10 cellular contexts compared by ENCODE assay signal in the genomic region with DNA sequence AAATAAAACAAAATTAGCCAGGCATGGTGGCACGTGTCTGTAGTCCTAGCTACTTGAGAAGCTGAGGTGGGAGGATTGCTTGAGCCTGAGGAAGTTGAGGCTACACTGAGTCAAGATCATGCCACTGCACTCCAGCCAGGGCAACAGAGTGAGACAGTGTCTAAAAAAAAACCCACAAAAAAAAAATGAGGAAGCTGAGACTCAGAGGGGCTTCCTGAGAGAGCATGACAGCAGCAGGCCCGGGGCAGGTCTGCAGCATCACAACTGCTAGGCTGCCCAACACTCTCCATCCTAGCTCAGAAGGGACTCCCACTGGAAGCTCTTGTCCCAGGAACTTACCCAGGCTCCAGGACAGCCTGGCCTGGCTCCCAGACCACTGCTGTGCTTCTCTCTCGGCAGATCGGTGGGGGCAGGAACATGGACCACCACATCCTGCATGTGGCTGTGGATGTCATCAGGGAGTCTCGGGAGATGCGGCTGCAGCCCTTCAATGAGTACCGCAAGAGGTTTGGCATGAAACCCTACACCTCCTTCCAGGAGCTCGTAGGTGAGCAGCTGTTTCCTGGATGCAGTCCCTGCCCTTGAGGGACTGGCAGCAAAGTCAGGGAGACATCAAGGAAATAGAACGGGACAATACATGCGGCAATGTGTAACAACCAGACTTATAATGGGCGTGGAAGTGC. TPM values are rescaled to one million over a fixed set of nuclear protein-coding genes. Genes with fewer than 3 reads are reported as not detected.
DNase-seq lines count a peak whose midpoint lies in the region; ATAC-seq and TF ChIP-seq lines count a peak whose summit lies in the region.
"Had no signal": no experiment of that assay in that cellular context is flagged by ENCODE, and none has a peak within 500 bp of the region (broad histone marks: within the 10 kb centered on the region; RNA-seq: fewer than 3 reads in every experiment).

No MANE protein-coding gene starts in this region.

- H3K79me2 ChIP-seq in OCI-LY3 (ENCODE audit: low read length): no peaks in the 10 kb centered on the region; the same call in 1 of the 2 replicates
- H3K79me2 ChIP-seq: parathyroid adenoma had no signal

- H3K27me3 ChIP-seq in OCI-LY3 (ENCODE audit: low read depth, low read length) (no peaks in the 10 kb centered on the region), thyroid gland (no peaks in the 10 kb centered on the region)
- H3K27me3 ChIP-seq: uterus had no signal

- H3K4me3 ChIP-seq in OCI-LY3 (ENCODE audit: low read length) (no peak overlapping the region), thyroid gland (replicated peaks in 1 of 3) (no peak overlapping the region)
- H3K4me3 ChIP-seq: uterus had no signal

- H2AFZ ChIP-seq in OCI-LY3 (ENCODE audit: low read depth, low read length): no peak overlapping the region
- H2AFZ ChIP-seq: parathyroid adenoma had no signal

- H4K20me1 ChIP-seq in OCI-LY3 (ENCODE audit: insufficient read depth, low read length): no peaks in the 10 kb centered on the region

- H3K9ac ChIP-seq in OCI-LY3 (ENCODE audit: low read length): no peak overlapping the region; the same call in 1 of the 2 replicates
- H3K9ac ChIP-seq: parathyroid adenoma had no signal

- peak; percentile 60 for DNase-seq in medulla oblongata (ENCODE audit: extremely low spot score)
- DNase-seq in thyroid gland: no peak
- DNase-seq: uterus had no signal

- peak overlapping the region; percentile 36 for H3K4me2 ChIP-seq in OCI-LY3 (ENCODE audit: low read length)

- WGBS in thyroid gland, 2 donors: 37 to 57% methylated on average over 11 of the region's 11 CpGs

- peak; percentile 56 for ATAC-seq in GM18499 (IDR thresholded peaks at IDR 0.05; ENCODE audit: insufficient read depth, unreplicated experiment)
- ATAC-seq in HG03095 (IDR thresholded peaks at IDR 0.05; ENCODE audit: unreplicated experiment): peak; percentile 62
- ATAC-seq in GM18519 (IDR thresholded peaks at IDR 0.05; ENCODE audit: low FRiP score, unreplicated experiment): no peak
- ATAC-seq in GM19324 (IDR thresholded peaks at IDR 0.05; ENCODE audit: low FRiP score, unreplicated experiment): no peak
- ATAC-seq in GM19035 (IDR thresholded peaks at IDR 0.05; ENCODE audit: unreplicated experiment): no peak

- H3K9me3 ChIP-seq in OCI-LY3 (ENCODE audit: insufficient read depth, low read length) (no peaks in the 10 kb centered on the region), thyroid gland (no peaks in the 10 kb centered on the region)
- H3K9me3 ChIP-seq: uterus had no signal

- TF ChIP-seq CTCF in OCI-LY3 (IDR thresholded peaks at IDR 0.05; ENCODE audit: low read depth, low read length) (no peak), thyroid gland (IDR thresholded peaks at IDR 0.05) (no peak)

- H3K27ac ChIP-seq in OCI-LY3 (ENCODE audit: low read length) (peak overlapping the region; percentile 65), thyroid gland (no peak overlapping the region)
- H3K27ac ChIP-seq: parathyroid adenoma, uterus had no signal

- H3K36me3 ChIP-seq in OCI-LY3 (replicated peaks; ENCODE audit: low read depth, low read length) (peaks cover 78% of the 10 kb centered on the region), thyroid gland (no peaks in the 10 kb centered on the region)
- H3K36me3 ChIP-seq: uterus had no signal

- intact Hi-C loops in thyroid gland (cut with DNase I): no loop called here

- H3K4me1 ChIP-seq in OCI-LY3 (ENCODE audit: low read length): peaks cover 62% of the 10 kb centered on the region
- no peaks in the 10 kb centered on the region for H3K4me1 ChIP-seq in thyroid gland
- H3K4me1 ChIP-seq: parathyroid adenoma, uterus had no signal

- TF ChIP-seq POLR2A in thyroid gland (IDR thresholded peaks at IDR 0.05): no peak

RNA-seq across cellular contexts. Expression of gene PTGS1, which starts 19.1 kb away (rescaled TPM):
- total RNA-seq in thyroid gland: 1 to 10 TPM; 2.3 to 4.0 (median 3.5) TPM

Comparison
In these comparisons a context has a peak if more than half of its experiments do, and no peak if none do; other contexts are left out.
1. ATAC-seq: peak in GM18499 (single experiment) and HG03095 (single experiment); none in GM18519 (single experiment), GM19324 (single experiment) and GM19035 (single experiment).